ENCODE assay signal across 1 cellular context in the genomic region with DNA sequence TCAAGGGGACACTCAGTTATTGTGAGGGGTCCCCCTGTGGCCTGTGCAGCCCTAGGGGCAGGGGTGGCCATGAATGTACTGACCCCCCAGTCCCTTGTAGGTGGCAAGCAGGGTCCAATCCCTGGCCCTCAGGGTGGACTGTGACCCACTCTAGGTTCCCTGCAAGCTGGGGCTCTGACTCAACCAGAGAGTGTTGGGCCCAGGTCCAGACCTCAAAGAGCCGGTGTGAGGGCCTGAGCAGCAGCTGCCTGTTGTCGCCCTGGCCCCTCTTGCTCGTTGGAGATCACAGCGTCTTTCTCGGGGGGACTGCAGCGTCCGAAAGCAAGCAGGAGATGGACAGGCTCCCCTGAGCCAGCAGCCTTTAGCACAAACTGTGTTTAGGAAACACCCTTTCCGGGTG.
TF ChIP-seq lines count a peak whose summit lies in the region.

No MANE protein-coding gene starts in this region.

TF ChIP-seq in GM12878, 131 proteins besides CTCF, POLR2A, EP300 and RAD21 (continued from another document):
- no peak for TF ChIP-seq REST (IDR thresholded peaks at IDR 0.05; ENCODE audit: low read depth, low read length)
- no peak for TF ChIP-seq LARP7 (IDR thresholded peaks at IDR 0.05)
- TF ChIP-seq, protein P1, sequence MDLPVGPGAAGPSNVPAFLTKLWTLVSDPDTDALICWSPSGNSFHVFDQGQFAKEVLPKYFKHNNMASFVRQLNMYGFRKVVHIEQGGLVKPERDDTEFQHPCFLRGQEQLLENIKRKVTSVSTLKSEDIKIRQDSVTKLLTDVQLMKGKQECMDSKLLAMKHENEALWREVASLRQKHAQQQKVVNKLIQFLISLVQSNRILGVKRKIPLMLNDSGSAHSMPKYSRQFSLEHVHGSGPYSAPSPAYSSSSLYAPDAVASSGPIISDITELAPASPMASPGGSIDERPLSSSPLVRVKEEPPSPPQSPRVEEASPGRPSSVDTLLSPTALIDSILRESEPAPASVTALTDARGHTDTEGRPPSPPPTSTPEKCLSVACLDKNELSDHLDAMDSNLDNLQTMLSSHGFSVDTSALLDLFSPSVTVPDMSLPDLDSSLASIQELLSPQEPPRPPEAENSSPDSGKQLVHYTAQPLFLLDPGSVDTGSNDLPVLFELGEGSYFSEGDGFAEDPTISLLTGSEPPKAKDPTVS (IDR thresholded peaks at IDR 0.05; ENCODE audit: low read depth, low read length), result no peak
- no peak for TF ChIP-seq ZNF687 (IDR thresholded peaks at IDR 0.05)
- no peak for TF ChIP-seq MEF2A (IDR thresholded peaks at IDR 0.05; ENCODE audit: insufficient read depth, low read depth, low read length)
- TF ChIP-seq USF1 (IDR thresholded peaks at IDR 0.05; ENCODE audit: borderline replicate concordance, extremely low read length, insufficient read depth, low read depth, low read length), result no peak
- no peak for TF ChIP-seq JUNB (IDR thresholded peaks at IDR 0.05)
- no peak for TF ChIP-seq BCL11A (IDR thresholded peaks at IDR 0.05; ENCODE audit: low read depth, low read length)
- TF ChIP-seq CREB1 (IDR thresholded peaks at IDR 0.05; ENCODE audit: low read depth), result no peak
- TF ChIP-seq KAT2A (conservative IDR thresholded peaks at IDR 0.05; ENCODE audit: control insufficient read depth, low read depth, low read length), result no peak
- TF ChIP-seq STAT1 (conservative IDR thresholded peaks at IDR 0.05), result no peak
- no peak for TF ChIP-seq SMC3 (IDR thresholded peaks at IDR 0.05; ENCODE audit: borderline replicate concordance, low read length)
- TF ChIP-seq PAX8 (IDR thresholded peaks at IDR 0.05), result no peak
- no peak for TF ChIP-seq PBX3 (IDR thresholded peaks at IDR 0.05; ENCODE audit: insufficient replicate concordance, low read depth, low read length)
- TF ChIP-seq ESRRA (IDR thresholded peaks at IDR 0.05; ENCODE audit: low read length), result no peak
